In the genomic region with DNA sequence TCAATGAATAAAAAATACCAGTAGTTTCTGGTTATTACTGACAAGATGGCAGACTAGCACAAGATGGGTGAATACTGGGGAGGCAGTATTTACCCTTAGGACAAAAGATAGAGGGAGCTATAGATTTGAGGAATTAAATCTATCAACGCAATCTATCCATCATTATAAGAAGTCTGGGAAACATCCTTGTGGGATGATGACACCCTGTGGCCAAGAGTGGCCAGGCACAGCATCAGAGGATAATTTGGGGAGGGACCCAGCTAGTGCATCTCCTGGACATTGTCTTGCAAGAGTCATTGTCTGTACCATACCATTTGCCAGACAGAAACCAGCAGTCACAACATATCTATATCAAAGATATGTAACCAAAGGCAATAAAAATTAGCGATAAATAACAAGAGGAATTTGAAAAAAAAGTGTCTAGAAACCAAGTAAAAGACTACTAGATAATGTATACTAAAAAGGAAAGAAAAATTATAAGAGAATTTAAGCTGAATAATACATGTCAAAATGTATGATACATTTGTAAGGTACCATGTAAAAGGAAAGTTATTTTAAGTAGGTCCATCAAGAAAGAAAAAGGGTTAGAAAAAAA, we compare ENCODE assay signal across 10 cellular contexts. TPM values are rescaled to one million over a fixed set of nuclear protein-coding genes. Genes with fewer than 3 reads are reported as not detected.
DNase-seq lines count a peak whose midpoint lies in the region; ATAC-seq, FAIRE-seq and TF ChIP-seq lines count a peak whose summit lies in the region.
"Had no signal": no experiment of that assay in that cellular context is flagged by ENCODE, and none has a peak within 500 bp of the region (broad histone marks: within the 10 kb centered on the region; RNA-seq: fewer than 3 reads in every experiment).

No MANE protein-coding gene starts in this region.

- H3K4me1 ChIP-seq in Loucy (ENCODE audit: insufficient read depth, low read length, poor library complexity, severe bottlenecking), result no peaks in the 10 kb centered on the region
- no peaks in the 10 kb centered on the region for H3K4me1 ChIP-seq in astrocyte (ENCODE audit: insufficient read depth, low read length)
- H3K4me1 ChIP-seq in spleen, result no peaks in the 10 kb centered on the region

- H3K4me3 ChIP-seq in Loucy (ENCODE audit: low read length, poor library complexity, severe bottlenecking), result no peak overlapping the region
- H3K4me3 ChIP-seq in astrocyte (ENCODE audit: insufficient read depth, low read depth, low read length), result no peak overlapping the region
- H3K4me3 ChIP-seq in spleen, result no peak overlapping the region

- no peak for TF ChIP-seq POLR2A in spleen (IDR thresholded peaks at IDR 0.05)

- H3K9ac ChIP-seq in Loucy (ENCODE audit: low read depth, low read length, poor library complexity, severe bottlenecking) (no peak overlapping the region), astrocyte (ENCODE audit: low read length) (no peak overlapping the region)

- H3K27ac ChIP-seq in astrocyte (ENCODE audit: low read depth, low read length) (no peak overlapping the region), spleen (no peak overlapping the region)

- no peaks in the 10 kb centered on the region for H3K79me2 ChIP-seq in Loucy (ENCODE audit: insufficient read depth, low read length)
- no peaks in the 10 kb centered on the region for H3K79me2 ChIP-seq in astrocyte (ENCODE audit: insufficient read depth, low read length)

- H3K9me2 ChIP-seq in Loucy (replicated peaks; ENCODE audit: low read depth, low read length), result no peaks in the 10 kb centered on the region

- POLR2A ChIA-PET in activated CD8-positive, alpha-beta T cell treated with anti-CD3 and anti-CD28 coated beads for 36 hours (lab: Charles Lee), result no interaction called here
- POLR2A ChIA-PET in naive thymus-derived CD8-positive, alpha-beta T cell (lab: Charles Lee), result no interaction called here

- H3K27ac Mint-ChIP-seq in astrocyte (ENCODE audit: unreplicated experiment), result no peak overlapping the region
- H3K27ac Mint-ChIP-seq in activated CD8-positive, alpha-beta T cell treated with anti-CD3 and anti-CD28 coated beads for 36 hours, result no peak overlapping the region
- H3K27ac Mint-ChIP-seq in naive thymus-derived CD8-positive, alpha-beta T cell, result no peak overlapping the region
- H3K27ac Mint-ChIP-seq: mesothelial cell of epicardium had no signal

- intact Hi-C loops in spleen (cut with DNase I; ENCODE audit: low total_unique reads), result no loop called here
- intact Hi-C loops in activated CD8-positive, alpha-beta T cell treated with anti-CD3 and anti-CD28 coated beads for 36 hours (cut with micrococcal nuclease), result no loop called here

- H3K4me3 Mint-ChIP-seq in astrocyte (ENCODE audit: unreplicated experiment), result no peak overlapping the region
- no peak overlapping the region for H3K4me3 Mint-ChIP-seq in activated CD8-positive, alpha-beta T cell treated with anti-CD3 and anti-CD28 coated beads for 36 hours
- H3K4me3 Mint-ChIP-seq in naive thymus-derived CD8-positive, alpha-beta T cell, result no peak overlapping the region
- H3K4me3 Mint-ChIP-seq: mesothelial cell of epicardium had no signal

- no peaks in the 10 kb centered on the region for H3K27me3 Mint-ChIP-seq in astrocyte (ENCODE audit: low read depth, unreplicated experiment)
- no peaks in the 10 kb centered on the region for H3K27me3 Mint-ChIP-seq in activated CD8-positive, alpha-beta T cell treated with anti-CD3 and anti-CD28 coated beads for 36 hours
- H3K27me3 Mint-ChIP-seq in naive thymus-derived CD8-positive, alpha-beta T cell, result peaks cover 0 to 4% (median 0%) of the 10 kb centered on the region in 5 donors

- no peak for ATAC-seq in activated CD8-positive, alpha-beta T cell treated with anti-CD3 and anti-CD28 coated beads for 36 hours
- ATAC-seq in naive thymus-derived CD8-positive, alpha-beta T cell, result no peak

- no peaks in the 10 kb centered on the region for H3F3A ChIP-seq in Loucy (ENCODE audit: low read depth)

- no peaks in the 10 kb centered on the region for H3K27me3 ChIP-seq in Loucy (ENCODE audit: insufficient read depth, low read length, poor library complexity, severe bottlenecking)
- H3K27me3 ChIP-seq in astrocyte (ENCODE audit: insufficient read depth, low read length), result no peaks in the 10 kb centered on the region
- no peaks in the 10 kb centered on the region for H3K27me3 ChIP-seq in spleen (replicated peaks in 1 of 7)

- H2AFZ ChIP-seq in Loucy (ENCODE audit: low read length), result no peak overlapping the region
- H2AFZ ChIP-seq in astrocyte (ENCODE audit: low read depth, low read length), result no peak overlapping the region

- no peak for FAIRE-seq in astrocyte (lab: Jason Lieb, UNC)

- TF ChIP-seq CTCF in Loucy (conservative IDR thresholded peaks at IDR 0.05; ENCODE audit: low read length) (peak; percentile 16; the same call in 1 of the 2 replicates), astrocyte (IDR thresholded peaks at IDR 0.05; ENCODE audit: insufficient read depth, low read depth, low read length) (peak; percentile 71), spleen (IDR thresholded peaks at IDR 0.05 in 8 of 11, conservative IDR thresholded peaks at IDR 0.05 in 3 of 11) (no peak)
- TF ChIP-seq CTCF in activated CD8-positive, alpha-beta T cell treated with anti-CD3 and anti-CD28 coated beads for 36 hours (IDR thresholded peaks at IDR 0.05), result no peak

- CTCF ChIA-PET in activated CD8-positive, alpha-beta T cell treated with anti-CD3 and anti-CD28 coated beads for 36 hours (lab: Charles Lee), result no interaction called here

- H3K4me1 Mint-ChIP-seq in astrocyte (ENCODE audit: low read depth, unreplicated experiment), result no peaks in the 10 kb centered on the region
- H3K4me1 Mint-ChIP-seq in activated CD8-positive, alpha-beta T cell treated with anti-CD3 and anti-CD28 coated beads for 36 hours (ENCODE audit: low read depth), result no peaks in the 10 kb centered on the region
- H3K4me1 Mint-ChIP-seq in naive thymus-derived CD8-positive, alpha-beta T cell, result no peaks in the 10 kb centered on the region
- H3K4me1 Mint-ChIP-seq: mesothelial cell of epicardium had no signal

- H3K36me3 ChIP-seq in Loucy (ENCODE audit: insufficient read depth, low read length) (no peaks in the 10 kb centered on the region), astrocyte (ENCODE audit: insufficient read depth, low read length) (no peaks in the 10 kb centered on the region), spleen (no peaks in the 10 kb centered on the region)

- H3K4me2 ChIP-seq in Loucy (ENCODE audit: low read depth, low read length, poor library complexity, severe bottlenecking) (no peak overlapping the region), astrocyte (ENCODE audit: low read length) (no peak overlapping the region)

- DNase-seq in COR-L47 (lab: John Stamatoyannopoulos, UW), result peak; percentile 34
- no peak for DNase-seq in astrocyte (ENCODE audit: low read depth)
- DNase-seq in left kidney (ENCODE audit: low read depth, low spot score), result peak; percentile 29
- no peak for DNase-seq in hepatic stellate cell (ENCODE audit: low spot score)
- DNase-seq in spleen, result no peak
- DNase-seq in activated CD8-positive, alpha-beta T cell treated with anti-CD3 and anti-CD28 coated beads for 36 hours, result no peak
- no peak for DNase-seq in naive thymus-derived CD8-positive, alpha-beta T cell
- DNase-seq: activated CD4-positive, alpha-beta T cell treated with anti-CD3 and anti-CD28 coated beads for 1 hour had no signal

- 34 to 48% (median 38%) methylated on average over 2 of the region's 2 CpGs for WGBS in spleen, 5 donors

- H3K9me3 ChIP-seq in Loucy (ENCODE audit: insufficient read depth, low read depth, low read length), result no peaks in the 10 kb centered on the region
- no peaks in the 10 kb centered on the region for H3K9me3 ChIP-seq in astrocyte (ENCODE audit: insufficient read depth, low read depth, low read length)
- no peaks in the 10 kb centered on the region for H3K9me3 ChIP-seq in spleen

- H4K20me1 ChIP-seq in Loucy (ENCODE audit: insufficient read depth, low read length, poor library complexity, severe bottlenecking) (no peaks in the 10 kb centered on the region), astrocyte (ENCODE audit: insufficient read depth, low read length) (no peaks in the 10 kb centered on the region)

- no peaks in the 10 kb centered on the region for H3K9me3 Mint-ChIP-seq in astrocyte (ENCODE audit: unreplicated experiment)
- no peaks in the 10 kb centered on the region for H3K9me3 Mint-ChIP-seq in activated CD8-positive, alpha-beta T cell treated with anti-CD3 and anti-CD28 coated beads for 36 hours
- H3K9me3 Mint-ChIP-seq in naive thymus-derived CD8-positive, alpha-beta T cell, result peaks cover 0 to 10% (median 0%) of the 10 kb centered on the region in 9 donors
- H3K9me3 Mint-ChIP-seq: mesothelial cell of epicardium had no signal

- no peaks in the 10 kb centered on the region for H3K36me3 Mint-ChIP-seq in astrocyte (ENCODE audit: low read depth, unreplicated experiment)
- no peaks in the 10 kb centered on the region for H3K36me3 Mint-ChIP-seq in activated CD8-positive, alpha-beta T cell treated with anti-CD3 and anti-CD28 coated beads for 36 hours (ENCODE audit: low read depth)
- no peaks in the 10 kb centered on the region for H3K36me3 Mint-ChIP-seq in naive thymus-derived CD8-positive, alpha-beta T cell
- H3K36me3 Mint-ChIP-seq: mesothelial cell of epicardium had no signal

RNA-seq across cellular contexts. Expression of a gene that starts 22.9 kb away (rescaled TPM):
- 0.58 and 0.68 TPM in 2 replicates for total RNA-seq in astrocyte
- total RNA-seq in spleen, result under 1 TPM in 1 of 7 donors, not detected in 6; 0.30 TPM
- polyA plus RNA-seq in spleen, result not detected
- not detected for total RNA-seq in activated CD8-positive, alpha-beta T cell treated with anti-CD3 and anti-CD28 coated beads for 36 hours
- total RNA-seq in naive thymus-derived CD8-positive, alpha-beta T cell, result not detected
- not detected for polyA plus RNA-seq in naive thymus-derived CD8-positive, alpha-beta T cell

Comparison
In these comparisons a context has a peak if more than half of its experiments do, and no peak if none do; other contexts are left out.
1. DNase-seq: peak in COR-L47 (single experiment) and left kidney (single experiment); none in astrocyte (single experiment), hepatic stellate cell (single experiment), spleen (single experiment), activated CD8-positive, alpha-beta T cell treated with anti-CD3 and anti-CD28 coated beads for 36 hours (single experiment) and naive thymus-derived CD8-positive, alpha-beta T cell (0 of 10).
2. CTCF ChIP-seq: peak in Loucy (single experiment) and astrocyte (single experiment); none in spleen (0 of 11) and activated CD8-positive, alpha-beta T cell treated with anti-CD3 and anti-CD28 coated beads for 36 hours (single experiment).